In the genomic region with DNA sequence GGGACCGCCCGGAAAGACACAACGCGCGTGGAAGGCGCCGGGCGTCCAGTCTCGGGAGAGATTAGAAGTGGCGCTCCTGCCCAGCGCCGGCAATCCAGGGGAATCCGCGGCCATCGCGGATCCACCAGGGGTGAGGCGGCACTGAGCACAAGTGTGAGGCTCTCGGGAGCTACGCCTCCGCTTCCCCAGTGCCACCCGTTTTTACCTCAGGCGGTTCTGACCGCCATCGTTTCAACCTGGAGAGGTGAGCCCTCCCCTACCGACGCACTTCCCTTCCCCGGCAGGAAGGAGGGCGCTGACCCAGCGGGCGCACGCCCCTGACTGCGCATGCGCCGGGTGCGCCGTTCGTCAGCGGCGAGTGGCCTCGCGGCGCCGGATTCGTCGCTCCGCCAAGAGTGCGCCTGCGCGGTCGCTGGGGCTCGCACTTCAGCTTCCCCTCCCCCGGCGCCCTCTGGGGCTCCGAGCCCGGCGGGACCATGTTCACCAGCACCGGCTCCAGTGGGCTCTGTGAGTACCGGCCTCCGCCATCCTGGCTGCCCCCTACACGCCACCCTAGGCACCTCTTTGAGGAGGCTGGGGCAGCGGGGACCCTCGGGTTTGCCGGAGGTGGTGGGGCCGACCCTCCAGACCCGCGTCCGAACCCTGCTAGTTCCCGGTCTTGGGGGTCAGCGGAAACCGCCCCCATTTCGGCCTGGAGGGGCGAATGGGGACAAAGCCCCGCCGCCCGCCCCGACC, we compare ENCODE assay signal across 8 cellular contexts. TPM values are rescaled to one million over a fixed set of nuclear protein-coding genes. Genes with fewer than 3 reads are reported as not detected.
DNase-seq lines count a peak whose midpoint lies in the region; ATAC-seq and TF ChIP-seq lines count a peak whose summit lies in the region.

UBAC2 (plus strand) TSS at position 422 of the 735 bp plus-strand sequence; CDS start at position 477, 55 bp downstream.

- H3K4me1 ChIP-seq in testis: peaks cover 13% of the 10 kb centered on the region

- no peaks in the 10 kb centered on the region for H3K36me3 Mint-ChIP-seq in HFFc6 (ENCODE audit: low read depth)

- H3K27ac ChIP-seq in SK-N-MC: peak within 1 kb of the TSS; percentile 88
- peak within 1 kb of the TSS; percentile 95 to 97 for H3K27ac ChIP-seq in testis

- peak; percentile 93 for ATAC-seq in omental fat pad (ENCODE audit: low FRiP score)

- no peaks in the 10 kb centered on the region for H3K27me3 ChIP-seq in GM06990 (replicated peaks; ENCODE audit: control insufficient read depth, insufficient read depth, low read length)
- H3K27me3 ChIP-seq in testis: no peaks in the 10 kb centered on the region

- intact Hi-C loops in testis (cut with DNase I; ENCODE audit: low total_unique reads): no loop called here

- TF ChIP-seq CTCF in GM06990 (IDR thresholded peaks at IDR 0.05; ENCODE audit: insufficient read depth, low read length, poor library complexity, severe bottlenecking): no peak
- no peak; the same call in 1 of the 2 replicates for TF ChIP-seq CTCF in HFFc6 (IDR thresholded peaks at IDR 0.05)
- TF ChIP-seq CTCF in NB4 (IDR thresholded peaks at IDR 0.05; ENCODE audit: low read depth, low read length): no peak
- TF ChIP-seq CTCF in omental fat pad (IDR thresholded peaks at IDR 0.05): no peak
- TF ChIP-seq CTCF in testis (IDR thresholded peaks at IDR 0.05): peak in 1 of 3 experiments; percentile 31

- H3K4me3 ChIP-seq in GM06990 (replicated peaks; ENCODE audit: low read depth, low read length) (peak within 1 kb of the TSS; percentile 81), NB4 (ENCODE audit: low read depth, low read length) (peak within 1 kb of the TSS; percentile 82), SK-N-MC (peak within 1 kb of the TSS; percentile 97), testis (peak within 1 kb of the TSS; percentile 91 to 99)

- peaks cover 24% of the 10 kb centered on the region for H3K4me1 Mint-ChIP-seq in HFFc6 (ENCODE audit: low read depth)

- peak within 1 kb of the TSS; percentile 89 for H3K4me3 Mint-ChIP-seq in HFFc6

- H3K27me3 Mint-ChIP-seq in HFFc6 (ENCODE audit: insufficient read depth): peaks cover 2% of the 10 kb centered on the region; the same call in 1 of the 2 replicates

- 1% methylated on average over 57 of the region's 76 CpGs; no CpG with 5 or more reads in 1 of the 2 donors for WGBS in testis, 2 donors

- peak within 1 kb of the TSS; percentile 98 for H3K9ac ChIP-seq in SK-N-MC (ENCODE audit: insufficient read length)

- TF ChIP-seq POLR2A in NB4 (IDR thresholded peaks at IDR 0.05; ENCODE audit: extremely low read depth, insufficient read length) (peak; percentile 96), testis (IDR thresholded peaks at IDR 0.05) (peak; percentile 96)

- H3K27ac Mint-ChIP-seq in HFFc6: peak within 1 kb of the TSS; percentile 95

- no peaks in the 10 kb centered on the region for H3K9me3 Mint-ChIP-seq in HFFc6

- H3K9me3 ChIP-seq in SK-N-MC (ENCODE audit: low read depth, low read length): no peaks in the 10 kb centered on the region
- no peaks in the 10 kb centered on the region for H3K9me3 ChIP-seq in testis

- peak; percentile 99 for DNase-seq in GM06990 (ENCODE audit: extremely low read depth, insufficient read length)
- DNase-seq in HFFc6: peak; percentile 88
- DNase-seq in NB4 (ENCODE audit: low read depth): peak; percentile 89
- peak; percentile 60 for DNase-seq in SK-N-MC (ENCODE audit: low read depth, low spot score)
- peak; percentile 97 for DNase-seq in activated naive CD4-positive, alpha-beta T cell treated with anti-CD3 and anti-CD28 coated beads, Interleukin-2, amount 50 U/mL, for 16 hours
- DNase-seq in globus pallidus (ENCODE audit: low spot score): peak; percentile 93
- peak; percentile 76 for DNase-seq in omental fat pad (ENCODE audit: low spot score)
- DNase-seq in testis: peak; percentile 94

- H3K36me3 ChIP-seq in GM06990 (ENCODE audit: control insufficient read depth, insufficient read depth, low read length) (no peaks in the 10 kb centered on the region), SK-N-MC (ENCODE audit: insufficient read depth, low read length) (no peaks in the 10 kb centered on the region), testis (ENCODE audit: low read depth, missing control alignments) (no peaks in the 10 kb centered on the region)

RNA-seq across cellular contexts. Expression of gene UBAC2, which starts in this region (rescaled TPM):
- 10 to 100 TPM; 38.8 to 53.5 (median 46.4) TPM for total RNA-seq in HFFc6 (2021; fragmentation: NEBNext Ultra II Directional; extraction: Animal tissue kit (Norgen Biotek cat#: 25700))
- 10 to 100 TPM; 41.8 to 51.0 (median 45.5) TPM for total RNA-seq in omental fat pad
- total RNA-seq in testis: 10 to 100 TPM; 85.5 to 93.0 TPM
- polyA plus RNA-seq in testis (ENCODE audit: insufficient read depth, low read depth, low replicate concordance): 147 TPM

Comparison
In these comparisons a context has a peak if more than half of its experiments do, and no peak if none do; other contexts are left out.
1. Peak in every context shown above with its lines: DNase-seq, ATAC-seq, H3K4me3 ChIP-seq and H3K27ac ChIP-seq.